ENCODE assay signal across 18 cellular contexts in the genomic region with DNA sequence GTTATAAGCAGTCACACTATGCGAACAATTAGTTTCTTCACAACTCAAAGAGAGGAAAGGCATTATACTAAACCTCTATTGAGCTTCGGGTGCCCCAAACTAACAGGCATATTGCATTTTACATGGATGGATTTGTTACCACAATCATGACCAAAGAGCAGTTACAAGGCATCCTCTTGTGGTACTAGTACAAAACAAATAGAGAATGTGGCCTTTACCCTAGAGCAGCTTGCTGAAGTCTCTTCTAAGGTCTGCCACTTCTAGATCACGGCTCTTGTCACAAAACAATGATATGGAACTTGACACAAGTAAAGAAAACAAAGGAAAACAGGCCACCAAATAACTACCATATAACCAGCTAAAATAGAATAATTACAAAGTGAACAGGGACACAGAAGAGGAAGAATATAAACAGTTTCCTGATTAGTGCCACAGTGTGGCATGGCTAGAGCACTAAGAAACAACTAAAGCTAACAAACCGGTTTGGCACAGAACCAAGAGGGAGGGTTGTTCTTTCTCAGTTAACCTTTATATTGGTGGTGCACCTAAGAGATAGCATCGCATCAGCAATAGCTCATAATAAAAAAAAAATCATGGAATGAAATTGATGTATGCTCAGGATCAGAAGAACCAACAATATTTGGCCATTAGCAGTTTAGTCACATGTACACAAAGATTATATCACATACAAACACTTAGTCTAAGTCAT.
DNase-seq lines count a peak whose midpoint lies in the region; ATAC-seq, FAIRE-seq and TF ChIP-seq lines count a peak whose summit lies in the region.
"Had no signal": no experiment of that assay in that cellular context is flagged by ENCODE, and none has a peak within 500 bp of the region (broad histone marks: within the 10 kb centered on the region; RNA-seq: fewer than 3 reads in every experiment).

No MANE protein-coding gene starts in this region.

- no peaks in the 10 kb centered on the region for H4K20me1 ChIP-seq in Karpas-422 (ENCODE audit: insufficient read depth, low read depth, low read length)

- peak; percentile 17; the same call in 1 of the 2 replicates for TF ChIP-seq CTCF in C4-2B (conservative IDR thresholded peaks at IDR 0.05)

- H3K9me2 ChIP-seq in Karpas-422 (replicated peaks; ENCODE audit: insufficient read depth, low read length), result no peaks in the 10 kb centered on the region

- TF ChIP-seq POLR2A in GM12891 (IDR thresholded peaks at IDR 0.05; ENCODE audit: low read depth, low read length), result no peak

- intact Hi-C loops in Right ventricle myocardium superior (cut with DNase I), result no loop called here

- no peaks in the 10 kb centered on the region for H3K9me3 ChIP-seq in Karpas-422 (ENCODE audit: low read length)
- H3K9me3 ChIP-seq: heart right ventricle, testis had no signal

- no peak for DNase-seq in GM12891 (ENCODE audit: insufficient read length, low spot score)
- DNase-seq in OCI-M1 (lab: John Stamatoyannopoulos, UW), result peak; percentile 6
- DNase-seq in medulla oblongata (ENCODE audit: extremely low spot score), result peak; percentile 11
- no peak for DNase-seq in iPS-NIHi11 (ENCODE audit: low spot score)
- no peak for DNase-seq in NCI-H146 (lab: John Stamatoyannopoulos, UW)
- no peak for DNase-seq in Karpas-422
- DNase-seq in Right ventricle myocardium superior, result no peak
- DNase-seq: activated CD4-positive, alpha-beta T cell treated with anti-CD3 and anti-CD28 coated beads, Interleukin-2, amount 50 U/mL, for 48 hours; heart right ventricle; kidney glomerular epithelial cell; NCI-H1105; NCI-H526 treated with DMSO at 0.1 percent for 48 hours; SIG-M5; T1000; testis had no signal

- no peaks in the 10 kb centered on the region for H3K36me3 ChIP-seq in Karpas-422 (ENCODE audit: insufficient read depth, low read length)
- H3K36me3 ChIP-seq: heart right ventricle had no signal

- H3K4me2 ChIP-seq in Karpas-422 (ENCODE audit: low read depth, low read length, poor library complexity, severe bottlenecking), result no peak overlapping the region

- H3K4me3 ChIP-seq in Karpas-422 (ENCODE audit: low read length), result no peak overlapping the region
- H3K4me3 ChIP-seq: heart right ventricle, testis had no signal

- H3K27ac ChIP-seq in C4-2B (no peak overlapping the region), Karpas-422 (ENCODE audit: low read length) (no peak overlapping the region)
- H3K27ac ChIP-seq: heart right ventricle, testis had no signal

- no peaks in the 10 kb centered on the region for H3K4me1 ChIP-seq in Karpas-422 (ENCODE audit: low read length)
- H3K4me1 ChIP-seq: heart right ventricle, testis had no signal

- no peak overlapping the region for H2AFZ ChIP-seq in Karpas-422 (ENCODE audit: low read length)

- no peak for ATAC-seq in Right ventricle myocardium superior (ENCODE audit: poor library complexity)
- ATAC-seq: esophagus mucosa, heart right ventricle had no signal

- H3K9ac ChIP-seq in Karpas-422 (ENCODE audit: low read length), result no peak overlapping the region

- no peaks in the 10 kb centered on the region for H3K79me2 ChIP-seq in Karpas-422 (ENCODE audit: low read length)

- peak; percentile 33 for FAIRE-seq in GM12891 (lab: Jason Lieb, UNC)
- FAIRE-seq: GM12892 had no signal

- H3K27me3 ChIP-seq in Karpas-422 (ENCODE audit: low read length), result no peaks in the 10 kb centered on the region
- H3K27me3 ChIP-seq: testis had no signal

TF ChIP-seq in GM12891, 5 proteins besides CTCF, POLR2A, EP300 and RAD21:
- TF ChIP-seq PAX5 (IDR thresholded peaks at IDR 0.05; ENCODE audit: insufficient read depth, low read length, severe bottlenecking) (no peak), POU2F2 (IDR thresholded peaks at IDR 0.05; ENCODE audit: low read depth, low read length) (no peak), TAF1 (IDR thresholded peaks at IDR 0.05; ENCODE audit: low read depth, low read length) (no peak), SPI1 (IDR thresholded peaks at IDR 0.05; ENCODE audit: low read depth, low read length) (no peak), POLR2AphosphoS5 (IDR thresholded peaks at IDR 0.05; ENCODE audit: low read depth, low read length) (no peak)

Comparison
In these comparisons a context has a peak if more than half of its experiments do, and no peak if none do; other contexts are left out.
1. DNase-seq: peak in OCI-M1 (single experiment) and medulla oblongata (single experiment); none in GM12891 (single experiment), iPS-NIHi11 (single experiment), NCI-H146 (single experiment), Karpas-422 (single experiment) and Right ventricle myocardium superior (single experiment).